Comparison of ENCODE assay signal across 16 cellular contexts in genomic region chr1:192967211-192967877, GRCh38.
"Had no signal": no experiment of that assay in that cellular context is flagged by ENCODE, and none has a peak within 500 bp of the region (broad histone marks: within the 10 kb centered on the region; RNA-seq: fewer than 3 reads in every experiment).

No MANE protein-coding gene starts in this region.

- H3K4me3 ChIP-seq: tibial nerve, uterus had no signal

- DNase-seq: activated CD4-positive, alpha-beta T cell treated with anti-CD3 and anti-CD28 coated beads, Interleukin-2, amount 10 ng/mL, durations not matched to agents 7 days and 5 days; activated CD8-positive, alpha-beta T cell treated with anti-CD3 and anti-CD28 coated beads, Interleukin-2, amount 10 ng/mL, durations not matched to agents 7 days and 5 days; activated naive CD4-positive, alpha-beta T cell treated with Interleukin-2 at 50 U/mL for 16 hours; activated naive CD8-positive, alpha-beta T cell treated with anti-CD3 and anti-CD28 coated beads, Interleukin-2, amount 50 U/mL, for 24 hours; activated T-cell treated with anti-CD3 and anti-CD28 coated beads, Interleukin-2, amount 50 U/mL, for 24 hours; anterior cingulate cortex; caudate nucleus; nucleus accumbens; posterior cingulate gyrus; stimulated activated naive CD8-positive, alpha-beta T cell treated with anti-CD3 and anti-CD28 coated beads, Interleukin-15, Interleukin-2, amounts not matched to agents 100 U/mL and 50 U/mL, for 24 hours; substantia nigra; T-cell; uterus had no signal

- H3K4me1 ChIP-seq: tibial nerve, uterus had no signal

- H3K27me3 ChIP-seq: tibial nerve, uterus had no signal

- ATAC-seq: activated CD4-positive, CD25-positive, alpha-beta regulatory T cell treated with anti-CD3 and anti-CD28 coated beads, Interleukin-2, amount 50 U/mL, for 24 hours; activated CD8-positive, alpha-beta T cell treated with anti-CD3 and anti-CD28 coated beads, Interleukin-2, amount 10 ng/mL, durations not matched to agents 7 days and 5 days; activated naive CD8-positive, alpha-beta T cell treated with anti-CD3 and anti-CD28 coated beads, Interleukin-2, amount 50 U/mL, for 24 hours; esophagus mucosa; stimulated activated naive CD8-positive, alpha-beta T cell treated with anti-CD3 and anti-CD28 coated beads, Interleukin-15, Interleukin-2, amounts not matched to agents 100 U/mL and 50 U/mL, for 24 hours; T-cell had no signal

- H3K9me3 ChIP-seq: uterus had no signal

- H3K27ac ChIP-seq: tibial nerve had no signal

- H3K36me3 ChIP-seq: tibial nerve, uterus had no signal
